In genomic region chr3:101467310-101467663, GRCh38 we compare ENCODE assay signal across 1 cellular context.
TF ChIP-seq lines count a peak whose summit lies in the region.

No MANE protein-coding gene starts in this region.

TF ChIP-seq in HepG2, 621 proteins besides CTCF, POLR2A, EP300 and RAD21 (continues in another document):
- TF ChIP-seq KMT2A (CRISPR knock-in tag; IDR thresholded peaks at IDR 0.05) (0 out of 2 replicates have a peak, but pooled peaks have one; percentile 8), ZFX (CRISPR knock-in tag; IDR thresholded peaks at IDR 0.05; ENCODE audit: low read depth) (peak; percentile 23; the same call in 1 of the 2 replicates), ZNF766 (CRISPR knock-in tag; IDR thresholded peaks at IDR 0.05; ENCODE audit: borderline replicate concordance) (0 out of 2 replicates have a peak, but pooled peaks have one; percentile 7), ZXDC (CRISPR knock-in tag; IDR thresholded peaks at IDR 0.05) (0 out of 2 replicates have a peak, but pooled peaks have one; percentile 6), KIAA2018 (CRISPR knock-in tag; IDR thresholded peaks at IDR 0.05; ENCODE audit: borderline replicate concordance) (0 out of 2 replicates have a peak, but pooled peaks have one; percentile 10), BRD4 (CRISPR knock-in tag; IDR thresholded peaks at IDR 0.05) (0 out of 2 replicates have a peak, but pooled peaks have one; percentile 3), RXRA (CRISPR knock-in tag; IDR thresholded peaks at IDR 0.05) (0 out of 2 replicates have a peak, but pooled peaks have one; percentile 30), ZFP91 (CRISPR knock-in tag; IDR thresholded peaks at IDR 0.05; ENCODE audit: borderline replicate concordance) (peak; percentile 12; the same call in 1 of the 2 replicates), ZMAT3 (CRISPR knock-in tag; conservative IDR thresholded peaks at IDR 0.05) (0 out of 2 replicates have a peak, but pooled peaks have one; percentile 46), SALL1 (CRISPR knock-in tag; IDR thresholded peaks at IDR 0.05) (0 out of 2 replicates have a peak, but pooled peaks have one; percentile 1), ZNF792 (CRISPR knock-in tag; IDR thresholded peaks at IDR 0.05) (peak; percentile 6; the same call in 1 of the 2 replicates), TBX2 (CRISPR knock-in tag; IDR thresholded peaks at IDR 0.05; ENCODE audit: borderline replicate concordance) (peak; percentile 23; the same call in 1 of the 2 replicates), RXRB (CRISPR knock-in tag; IDR thresholded peaks at IDR 0.05; ENCODE audit: borderline replicate concordance) (0 out of 2 replicates have a peak, but pooled peaks have one; percentile 36), ZNF605 (CRISPR knock-in tag; IDR thresholded peaks at IDR 0.05) (peak; percentile 47; the same call in 1 of the 2 replicates), ZNF431 (CRISPR knock-in tag; IDR thresholded peaks at IDR 0.05; ENCODE audit: borderline replicate concordance, low read depth) (0 out of 2 replicates have a peak, but pooled peaks have one; percentile 2)
- TF ChIP-seq, protein P1, sequence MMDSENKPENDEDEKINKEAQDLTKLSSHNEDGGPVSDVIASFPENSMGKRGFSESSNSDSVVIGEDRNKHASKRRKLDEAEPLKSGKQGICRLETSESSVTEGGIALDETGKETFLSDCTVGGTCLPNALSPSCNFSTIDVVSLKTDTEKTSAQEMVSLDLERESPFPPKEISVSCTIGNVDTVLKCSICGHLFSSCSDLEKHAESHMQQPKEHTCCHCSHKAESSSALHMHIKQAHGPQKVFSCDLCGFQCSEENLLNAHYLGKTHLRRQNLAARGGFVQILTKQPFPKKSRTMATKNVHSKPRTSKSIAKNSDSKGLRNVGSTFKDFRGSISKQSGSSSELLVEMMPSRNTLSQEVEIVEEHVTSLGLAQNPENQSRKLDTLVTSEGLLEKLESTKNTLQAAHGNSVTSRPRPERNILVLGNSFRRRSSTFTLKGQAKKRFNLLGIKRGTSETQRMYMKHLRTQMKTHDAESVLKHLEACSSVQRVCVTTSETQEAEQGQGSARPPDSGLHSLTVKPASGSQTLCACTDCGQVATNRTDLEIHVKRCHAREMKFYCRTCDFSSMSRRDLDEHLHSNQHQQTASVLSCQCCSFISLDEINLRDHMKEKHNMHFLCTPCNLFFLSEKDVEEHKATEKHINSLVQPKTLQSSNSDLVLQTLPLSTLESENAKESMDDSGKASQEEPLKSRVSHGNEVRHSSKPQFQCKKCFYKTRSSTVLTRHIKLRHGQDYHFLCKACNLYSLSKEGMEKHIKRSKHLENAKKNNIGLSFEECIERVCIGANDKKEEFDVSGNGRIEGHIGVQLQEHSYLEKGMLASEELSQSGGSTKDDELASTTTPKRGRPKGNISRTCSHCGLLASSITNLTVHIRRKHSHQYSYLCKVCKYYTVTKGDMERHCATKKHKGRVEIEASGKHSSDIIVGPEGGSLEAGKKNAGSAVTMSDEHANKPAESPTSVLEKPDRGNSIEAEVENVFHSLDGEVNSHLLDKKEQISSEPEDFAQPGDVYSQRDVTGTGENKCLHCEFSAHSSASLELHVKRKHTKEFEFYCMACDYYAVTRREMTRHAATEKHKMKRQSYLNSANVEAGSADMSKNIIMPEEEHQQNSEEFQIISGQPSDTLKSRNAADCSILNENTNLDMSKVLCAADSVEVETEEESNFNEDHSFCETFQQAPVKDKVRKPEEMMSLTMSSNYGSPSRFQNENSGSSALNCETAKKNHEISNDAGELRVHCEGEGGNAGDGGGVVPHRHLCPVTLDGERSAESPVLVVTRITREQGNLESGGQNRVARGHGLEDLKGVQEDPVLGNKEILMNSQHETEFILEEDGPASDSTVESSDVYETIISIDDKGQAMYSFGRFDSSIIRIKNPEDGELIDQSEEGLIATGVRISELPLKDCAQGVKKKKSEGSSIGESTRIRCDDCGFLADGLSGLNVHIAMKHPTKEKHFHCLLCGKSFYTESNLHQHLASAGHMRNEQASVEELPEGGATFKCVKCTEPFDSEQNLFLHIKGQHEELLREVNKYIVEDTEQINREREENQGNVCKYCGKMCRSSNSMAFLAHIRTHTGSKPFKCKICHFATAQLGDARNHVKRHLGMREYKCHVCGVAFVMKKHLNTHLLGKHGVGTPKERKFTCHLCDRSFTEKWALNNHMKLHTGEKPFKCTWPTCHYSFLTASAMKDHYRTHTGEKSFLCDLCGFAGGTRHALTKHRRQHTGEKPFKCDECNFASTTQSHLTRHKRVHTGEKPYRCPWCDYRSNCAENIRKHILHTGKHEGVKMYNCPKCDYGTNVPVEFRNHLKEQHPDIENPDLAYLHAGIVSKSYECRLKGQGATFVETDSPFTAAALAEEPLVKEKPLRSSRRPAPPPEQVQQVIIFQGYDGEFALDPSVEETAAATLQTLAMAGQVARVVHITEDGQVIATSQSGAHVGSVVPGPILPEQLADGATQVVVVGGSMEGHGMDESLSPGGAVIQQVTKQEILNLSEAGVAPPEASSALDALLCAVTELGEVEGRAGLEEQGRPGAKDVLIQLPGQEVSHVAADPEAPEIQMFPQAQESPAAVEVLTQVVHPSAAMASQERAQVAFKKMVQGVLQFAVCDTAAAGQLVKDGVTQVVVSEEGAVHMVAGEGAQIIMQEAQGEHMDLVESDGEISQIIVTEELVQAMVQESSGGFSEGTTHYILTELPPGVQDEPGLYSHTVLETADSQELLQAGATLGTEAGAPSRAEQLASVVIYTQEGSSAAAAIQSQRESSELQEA (CRISPR knock-in tag; IDR thresholded peaks at IDR 0.05; ENCODE audit: not compliant biosample characterization) = peak; percentile 44
- TF ChIP-seq, protein P2, sequence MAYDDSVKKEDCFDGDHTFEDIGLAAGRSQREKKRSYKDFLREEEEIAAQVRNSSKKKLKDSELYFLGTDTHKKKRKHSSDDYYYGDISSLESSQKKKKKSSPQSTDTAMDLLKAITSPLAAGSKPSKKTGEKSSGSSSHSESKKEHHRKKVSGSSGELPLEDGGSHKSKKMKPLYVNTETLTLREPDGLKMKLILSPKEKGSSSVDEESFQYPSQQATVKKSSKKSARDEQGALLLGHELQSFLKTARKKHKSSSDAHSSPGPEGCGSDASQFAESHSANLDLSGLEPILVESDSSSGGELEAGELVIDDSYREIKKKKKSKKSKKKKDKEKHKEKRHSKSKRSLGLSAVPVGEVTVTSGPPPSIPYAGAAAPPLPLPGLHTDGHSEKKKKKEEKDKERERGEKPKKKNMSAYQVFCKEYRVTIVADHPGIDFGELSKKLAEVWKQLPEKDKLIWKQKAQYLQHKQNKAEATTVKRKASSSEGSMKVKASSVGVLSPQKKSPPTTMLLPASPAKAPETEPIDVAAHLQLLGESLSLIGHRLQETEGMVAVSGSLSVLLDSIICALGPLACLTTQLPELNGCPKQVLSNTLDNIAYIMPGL (CRISPR knock-in tag; IDR thresholded peaks at IDR 0.05; ENCODE audit: borderline replicate concordance in 1 of 2, low read depth in 1 of 2) = 0 out of 4 replicates have a peak, but pooled peaks of 1 of the 2 experiments have one; percentile 26
- TF ChIP-seq, protein P3, sequence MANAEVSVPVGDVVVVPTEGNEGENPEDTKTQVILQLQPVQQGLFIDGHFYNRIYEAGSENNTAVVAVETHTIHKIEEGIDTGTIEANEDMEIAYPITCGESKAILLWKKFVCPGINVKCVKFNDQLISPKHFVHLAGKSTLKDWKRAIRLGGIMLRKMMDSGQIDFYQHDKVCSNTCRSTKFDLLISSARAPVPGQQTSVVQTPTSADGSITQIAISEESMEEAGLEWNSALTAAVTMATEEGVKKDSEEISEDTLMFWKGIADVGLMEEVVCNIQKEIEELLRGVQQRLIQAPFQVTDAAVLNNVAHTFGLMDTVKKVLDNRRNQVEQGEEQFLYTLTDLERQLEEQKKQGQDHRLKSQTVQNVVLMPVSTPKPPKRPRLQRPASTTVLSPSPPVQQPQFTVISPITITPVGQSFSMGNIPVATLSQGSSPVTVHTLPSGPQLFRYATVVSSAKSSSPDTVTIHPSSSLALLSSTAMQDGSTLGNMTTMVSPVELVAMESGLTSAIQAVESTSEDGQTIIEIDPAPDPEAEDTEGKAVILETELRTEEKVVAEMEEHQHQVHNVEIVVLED (CRISPR knock-in tag; IDR thresholded peaks at IDR 0.05; ENCODE audit: borderline replicate concordance) = 0 out of 2 replicates have a peak, but pooled peaks have one; percentile 1
